In genomic region chr10:69348824-69349541, GRCh38 we compare ENCODE assay signal across 8 cellular contexts.
DNase-seq lines count a peak whose midpoint lies in the region; ATAC-seq and TF ChIP-seq lines count a peak whose summit lies in the region.

No MANE protein-coding gene starts in this region.

- peak overlapping the region; percentile 93 for H3K27ac ChIP-seq in ACC112 (ENCODE audit: low read depth, low read length)
- peak overlapping the region; percentile 89 for H3K27ac ChIP-seq in PC-3 (ENCODE audit: low read length)

- peak overlapping the region; percentile 50 for H3K4me2 ChIP-seq in PC-3 (ENCODE audit: low read length)

- H3K36me3 ChIP-seq in ACC112 (ENCODE audit: insufficient read depth, low read length) (peaks cover 6% of the 10 kb centered on the region), PC-3 (ENCODE audit: low read depth, low read length) (peaks cover 24% of the 10 kb centered on the region)

- H3K79me2 ChIP-seq in ACC112 (ENCODE audit: control insufficient read depth, insufficient read depth, low read length, unreplicated experiment) = peaks cover 64% of the 10 kb centered on the region
- H3K79me2 ChIP-seq in PC-3 (ENCODE audit: low read length) = peaks cover 42% of the 10 kb centered on the region

- H3F3A ChIP-seq in PC-3 (ENCODE audit: low read length, unreplicated experiment) = peaks cover 20% of the 10 kb centered on the region

- intact Hi-C loops in PC-3 (cut with micrococcal nuclease) = loop anchor here (1.0 to 2.0 kb wide), 2 partner anchors 11 to 30 kb away; no protein-coding TSS in a partner anchor
- intact Hi-C loops in dendritic cell treated with granulocyte-macrophage colony-stimulating factor and Interleukin-4, amounts not matched to agents 40 ng/mL and 50 ng/mL, for 4 days (cut with micrococcal nuclease) = loop anchor here (1.0 kb wide), 1 partner anchor 12 kb away; no protein-coding TSS in a partner anchor

- H3K27me3 Mint-ChIP-seq in HFFc6 (ENCODE audit: insufficient read depth) = peaks cover 4% of the 10 kb centered on the region
- no peaks in the 10 kb centered on the region for H3K27me3 Mint-ChIP-seq in dendritic cell treated with granulocyte-macrophage colony-stimulating factor and Interleukin-4, amounts not matched to agents 40 ng/mL and 50 ng/mL, for 4 days
- no peaks in the 10 kb centered on the region for H3K27me3 Mint-ChIP-seq in natural killer cell treated with Interleukin-12 subunit alpha and Interleukin-12 subunit beta and Interleukin-15 and Interleukin-18, amount 100 ng/mL, for 72 hours

- POLR2A ChIA-PET in PC-3 (lab: Charles Lee; ENCODE audit: unreplicated experiment) = interaction anchor here (0.8 kb wide), 1 partner anchor 30 kb away, joined by 11 read pairs; no protein-coding TSS in a partner anchor

- H3K4me3 Mint-ChIP-seq in HFFc6 = peak overlapping the region; percentile 69
- H3K4me3 Mint-ChIP-seq in dendritic cell treated with granulocyte-macrophage colony-stimulating factor and Interleukin-4, amounts not matched to agents 40 ng/mL and 50 ng/mL, for 4 days = no peak overlapping the region
- H3K4me3 Mint-ChIP-seq in natural killer cell treated with Interleukin-12 subunit alpha and Interleukin-12 subunit beta and Interleukin-15 and Interleukin-18, amount 100 ng/mL, for 72 hours = no peak overlapping the region

- H3K9me3 Mint-ChIP-seq in HFFc6 = no peaks in the 10 kb centered on the region
- H3K9me3 Mint-ChIP-seq in dendritic cell treated with granulocyte-macrophage colony-stimulating factor and Interleukin-4, amounts not matched to agents 40 ng/mL and 50 ng/mL, for 4 days = peaks cover 12% of the 10 kb centered on the region
- H3K9me3 Mint-ChIP-seq in natural killer cell treated with Interleukin-12 subunit alpha and Interleukin-12 subunit beta and Interleukin-15 and Interleukin-18, amount 100 ng/mL, for 72 hours = no peaks in the 10 kb centered on the region

- peak overlapping the region; percentile 98 for H3K27ac Mint-ChIP-seq in HFFc6
- H3K27ac Mint-ChIP-seq in dendritic cell treated with granulocyte-macrophage colony-stimulating factor and Interleukin-4, amounts not matched to agents 40 ng/mL and 50 ng/mL, for 4 days = peak overlapping the region; percentile 81
- peak overlapping the region; percentile 38 to 60 for H3K27ac Mint-ChIP-seq in natural killer cell treated with Interleukin-12 subunit alpha and Interleukin-12 subunit beta and Interleukin-15 and Interleukin-18, amount 100 ng/mL, for 72 hours

- CTCF ChIA-PET in PC-3 (lab: Charles Lee) = interaction anchor here (0.6 to 0.8 kb wide), 3 partner anchors 59 to 452 kb away, joined by 3 to 7 read pairs (median 3); no protein-coding TSS in a partner anchor

- peak overlapping the region; percentile 59 for H3K9ac ChIP-seq in PC-3 (ENCODE audit: low read length)

- H3K36me3 Mint-ChIP-seq in HFFc6 (ENCODE audit: low read depth) = peaks cover 42% of the 10 kb centered on the region
- peaks cover 75% of the 10 kb centered on the region for H3K36me3 Mint-ChIP-seq in dendritic cell treated with granulocyte-macrophage colony-stimulating factor and Interleukin-4, amounts not matched to agents 40 ng/mL and 50 ng/mL, for 4 days (ENCODE audit: low read depth)
- H3K36me3 Mint-ChIP-seq in natural killer cell treated with Interleukin-12 subunit alpha and Interleukin-12 subunit beta and Interleukin-15 and Interleukin-18, amount 100 ng/mL, for 72 hours = peaks cover 3% of the 10 kb centered on the region

- TSS peak; percentile 82 for BruUV-seq in PC-3 (replicated peaks; lab: Mats Ljungman, UMichigan)

- TF ChIP-seq CTCF in HFFc6 (IDR thresholded peaks at IDR 0.05) = no peak
- no peak for TF ChIP-seq CTCF in PC-3 (conservative IDR thresholded peaks at IDR 0.05; ENCODE audit: low read depth, low read length)

- H3K9me2 ChIP-seq in PC-3 (replicated peaks; ENCODE audit: low read length) = no peaks in the 10 kb centered on the region

- H3K4me1 ChIP-seq in ACC112 (ENCODE audit: control insufficient read depth, insufficient read depth, low read length, unreplicated experiment) (peaks cover 62% of the 10 kb centered on the region), PC-3 (ENCODE audit: insufficient read depth, low read length) (peaks cover 44% of the 10 kb centered on the region)

- ATAC-seq in PC-3 (peak; percentile 82), GM21360 (IDR thresholded peaks at IDR 0.05; ENCODE audit: unreplicated experiment) (no peak)
- ATAC-seq in natural killer cell treated with Interleukin-12 subunit alpha and Interleukin-12 subunit beta and Interleukin-15 and Interleukin-18, amount 100 ng/mL, for 72 hours = no peak

- DNase-seq in HFFc6 (peak; percentile 94), PC-3 (peak; percentile 99), SHP77 (lab: John Stamatoyannopoulos, UW) (no peak), iPS-NIHi11 (ENCODE audit: low spot score) (no peak)
- no peak for DNase-seq in natural killer cell treated with Interleukin-12 subunit alpha and Interleukin-12 subunit beta and Interleukin-15 and Interleukin-18, amount 100 ng/mL, for 72 hours (ENCODE audit: low spot score)

- peaks cover 90% of the 10 kb centered on the region for H3K4me1 Mint-ChIP-seq in HFFc6 (ENCODE audit: low read depth)
- H3K4me1 Mint-ChIP-seq in dendritic cell treated with granulocyte-macrophage colony-stimulating factor and Interleukin-4, amounts not matched to agents 40 ng/mL and 50 ng/mL, for 4 days (ENCODE audit: low read depth) = peaks cover 63% of the 10 kb centered on the region
- peaks cover 29 to 32% of the 10 kb centered on the region in 2 donors for H3K4me1 Mint-ChIP-seq in natural killer cell treated with Interleukin-12 subunit alpha and Interleukin-12 subunit beta and Interleukin-15 and Interleukin-18, amount 100 ng/mL, for 72 hours (ENCODE audit: low read depth in 2 of 2)

- H3K27me3 ChIP-seq in ACC112 (ENCODE audit: insufficient read depth, low read length) (no peaks in the 10 kb centered on the region), PC-3 (ENCODE audit: low read length) (no peaks in the 10 kb centered on the region)

- H2AFZ ChIP-seq in ACC112 (ENCODE audit: low read length, unreplicated experiment) = no peak overlapping the region
- peak overlapping the region; percentile 31 for H2AFZ ChIP-seq in PC-3 (ENCODE audit: low read length)

- no peaks in the 10 kb centered on the region for H3K9me3 ChIP-seq in PC-3 (ENCODE audit: low read length)

- H4K20me1 ChIP-seq in PC-3 (ENCODE audit: low read length) = no peaks in the 10 kb centered on the region

- H3K4me3 ChIP-seq in ACC112 (ENCODE audit: low read depth, low read length) (no peak overlapping the region), PC-3 (ENCODE audit: low read length) (peak overlapping the region; percentile 5; the same call in 1 of the 2 replicates)

Comparison
In these comparisons a context has a peak if more than half of its experiments do, and no peak if none do; other contexts are left out.
1. DNase-seq: peak in HFFc6 (single experiment) and PC-3 (single experiment); none in natural killer cell treated with Interleukin-12 subunit alpha and Interleukin-12 subunit beta and Interleukin-15 and Interleukin-18, amount 100 ng/mL, for 72 hours (single experiment), SHP77 (0 of 2) and iPS-NIHi11 (single experiment).
2. Peak in every context shown above with its lines, with median percentiles within 50 percentile points of each other: H3K27ac Mint-ChIP-seq.